Comparison of ENCODE assay signal across 8 cellular contexts in the genomic region with DNA sequence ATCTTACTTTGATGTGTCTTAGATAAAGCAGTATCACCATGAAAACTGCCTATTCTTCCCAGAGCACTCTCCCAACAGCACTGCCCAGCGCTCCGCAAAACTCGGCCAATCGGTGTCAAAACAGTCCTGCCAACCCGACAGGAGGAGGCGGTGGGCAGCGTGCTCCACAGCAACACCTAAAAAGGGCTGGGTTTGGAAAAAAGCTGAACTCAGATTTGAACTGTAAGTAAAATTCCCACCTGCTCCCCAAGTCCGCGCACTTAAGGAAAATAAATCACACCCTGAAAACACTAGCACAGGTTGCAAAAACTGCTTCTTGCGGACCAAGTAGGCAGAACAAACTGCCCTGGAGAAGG. TPM values are rescaled to one million over a fixed set of nuclear protein-coding genes. Genes with fewer than 3 reads are reported as not detected.
DNase-seq lines count a peak whose midpoint lies in the region; ATAC-seq and TF ChIP-seq lines count a peak whose summit lies in the region.

No MANE protein-coding gene starts in this region.

- peak in 1 of 3 donors; percentile 23 for TF ChIP-seq POLR2A in body of pancreas (IDR thresholded peaks at IDR 0.05)

- peak; percentile 5 for ATAC-seq in HG02840 (IDR thresholded peaks at IDR 0.05; ENCODE audit: low FRiP score, unreplicated experiment)
- peak; percentile 69 for ATAC-seq in body of pancreas

- H3K4me3 ChIP-seq in body of pancreas (peak overlapping the region; percentile 88 to 96), skeletal muscle cell (ENCODE audit: low read depth, low read length) (peak overlapping the region; percentile 98)

- TF ChIP-seq CTCF in body of pancreas (IDR thresholded peaks at IDR 0.05), result no peak

- peak; percentile 64 for DNase-seq in activated effector memory CD4-positive, alpha-beta T cell treated with anti-CD3 and anti-CD28 coated beads, Interleukin-2, amount 50 U/mL, for 16 hours
- DNase-seq in activated effector memory CD4-positive, alpha-beta T cell treated with Interleukin-2 at 50 U/mL for 16 hours, result no peak
- DNase-seq in NCI-H526 treated with DMSO at 0.1 percent for 48 hours (lab: John Stamatoyannopoulos, UW) (peak; percentile 31), body of pancreas (peak; percentile 58 to 70 (median 66)), iPS-NIHi11 (ENCODE audit: low spot score) (peak; percentile 74), skeletal muscle cell (ENCODE audit: low read depth) (no peak), DMS153 (lab: John Stamatoyannopoulos, UW) (no peak)

- peak overlapping the region; percentile 77 to 90 (median 86) for H3K27ac ChIP-seq in body of pancreas

- WGBS in body of pancreas, 2 donors, result 0 to 1% methylated on average over 10 of the region's 10 CpGs

- peaks cover 39% of the 10 kb centered on the region for H3K4me1 ChIP-seq in body of pancreas

- no peaks in the 10 kb centered on the region for H3K36me3 ChIP-seq in body of pancreas (replicated peaks in 1 of 2; ENCODE audit: insufficient read depth in 1 of 2, low read depth in 2 of 2)

- intact Hi-C loops in body of pancreas (cut with DNase I), result no loop called here

- no peaks in the 10 kb centered on the region for H3K27me3 ChIP-seq in body of pancreas

- no peaks in the 10 kb centered on the region for H3K9me3 ChIP-seq in body of pancreas

RNA-seq across cellular contexts. Expression of gene IPO8, which starts 0.7 kb away (rescaled TPM):
- 10 to 100 TPM; 15.8 to 45.4 TPM for total RNA-seq in body of pancreas

RNA-seq across cellular contexts. Expression of gene CAPRIN2, which starts 59.8 kb away (rescaled TPM):
- 10 to 100 TPM; 20.8 to 30.4 TPM for total RNA-seq in body of pancreas

Comparison
In these comparisons a context has a peak if more than half of its experiments do, and no peak if none do; other contexts are left out.
1. DNase-seq: peak in activated effector memory CD4-positive, alpha-beta T cell treated with anti-CD3 and anti-CD28 coated beads, Interleukin-2, amount 50 U/mL, for 16 hours (single experiment), NCI-H526 treated with DMSO at 0.1 percent for 48 hours (single experiment), body of pancreas (4 of 4) and iPS-NIHi11 (single experiment); none in activated effector memory CD4-positive, alpha-beta T cell treated with Interleukin-2 at 50 U/mL for 16 hours (single experiment), skeletal muscle cell (single experiment) and DMS153 (single experiment).